In genomic region chr12:69284131-69284530, GRCh38 we compare ENCODE assay signal across 8 cellular contexts. TPM values are rescaled to one million over a fixed set of nuclear protein-coding genes. Genes with fewer than 3 reads are reported as not detected.
DNase-seq lines count a peak whose midpoint lies in the region; ATAC-seq and TF ChIP-seq lines count a peak whose summit lies in the region.

No MANE protein-coding gene starts in this region.

- H3K36me3 Mint-ChIP-seq in activated T-cell treated with anti-CD3 and anti-CD28 coated beads, Interleukin-2, amount 50 U/mL, for 72 hours (ENCODE audit: insufficient read depth in 2 of 2): no peaks in the 10 kb centered on the region
- no peaks in the 10 kb centered on the region for H3K36me3 Mint-ChIP-seq in natural killer cell treated with Interleukin-12 subunit alpha and Interleukin-12 subunit beta and Interleukin-15 and Interleukin-18, amount 100 ng/mL, for 72 hours

- ATAC-seq in activated T-cell treated with anti-CD3 and anti-CD28 coated beads, Interleukin-2, amount 50 U/mL, for 72 hours (replicated peaks in 1 of 2): peak; percentile 53 to 60
- ATAC-seq in foreskin keratinocyte (peak; percentile 65), upper lobe of right lung (peak; percentile 91), GM18505 (IDR thresholded peaks at IDR 0.05; ENCODE audit: unreplicated experiment) (no peak)
- ATAC-seq in natural killer cell treated with Interleukin-12 subunit alpha and Interleukin-12 subunit beta and Interleukin-15 and Interleukin-18, amount 100 ng/mL, for 72 hours: peak; percentile 62 to 77

- peak overlapping the region; percentile 52 to 81 for H3K4me3 Mint-ChIP-seq in activated T-cell treated with anti-CD3 and anti-CD28 coated beads, Interleukin-2, amount 50 U/mL, for 72 hours
- H3K4me3 Mint-ChIP-seq in natural killer cell treated with Interleukin-12 subunit alpha and Interleukin-12 subunit beta and Interleukin-15 and Interleukin-18, amount 100 ng/mL, for 72 hours: peak overlapping the region; percentile 76

- H3K27me3 Mint-ChIP-seq in activated T-cell treated with anti-CD3 and anti-CD28 coated beads, Interleukin-2, amount 50 U/mL, for 72 hours (ENCODE audit: low read depth): peaks cover 27% of the 10 kb centered on the region
- H3K27me3 Mint-ChIP-seq in natural killer cell treated with Interleukin-12 subunit alpha and Interleukin-12 subunit beta and Interleukin-15 and Interleukin-18, amount 100 ng/mL, for 72 hours: peaks cover 16 to 19% of the 10 kb centered on the region in 2 donors

- no peak overlapping the region for H3K27ac ChIP-seq in foreskin keratinocyte
- H3K27ac ChIP-seq in upper lobe of right lung: no peak overlapping the region

- no peaks in the 10 kb centered on the region for H3K9me3 Mint-ChIP-seq in activated T-cell treated with anti-CD3 and anti-CD28 coated beads, Interleukin-2, amount 50 U/mL, for 72 hours
- H3K9me3 Mint-ChIP-seq in natural killer cell treated with Interleukin-12 subunit alpha and Interleukin-12 subunit beta and Interleukin-15 and Interleukin-18, amount 100 ng/mL, for 72 hours: no peaks in the 10 kb centered on the region

- peak overlapping the region; percentile 13 for H3K27ac Mint-ChIP-seq in activated T-cell treated with anti-CD3 and anti-CD28 coated beads, Interleukin-2, amount 50 U/mL, for 72 hours
- no peak overlapping the region for H3K27ac Mint-ChIP-seq in natural killer cell treated with Interleukin-12 subunit alpha and Interleukin-12 subunit beta and Interleukin-15 and Interleukin-18, amount 100 ng/mL, for 72 hours

- H3K4me1 ChIP-seq in foreskin keratinocyte (peaks cover 5% of the 10 kb centered on the region), upper lobe of right lung (peaks cover 9% of the 10 kb centered on the region)

- no peaks in the 10 kb centered on the region for H3K36me3 ChIP-seq in H7 (replicated peaks; ENCODE audit: control insufficient read depth, insufficient read depth, low read length)
- no peaks in the 10 kb centered on the region for H3K36me3 ChIP-seq in upper lobe of right lung

- DNase-seq in COLO829 (ENCODE audit: low spot score) (peak; percentile 24), H7 (peak; percentile 47), NCI-H2196 treated with DMSO at 0.1 percent for 48 hours (lab: John Stamatoyannopoulos, UW; ENCODE audit: unreplicated experiment) (peak; percentile 31), foreskin keratinocyte (no peak), upper lobe of right lung (peak; percentile 87)
- DNase-seq in activated T-cell treated with anti-CD3 and anti-CD28 coated beads, Interleukin-2, amount 50 U/mL, for 72 hours: peak; percentile 44 to 47
- peak; percentile 66 for DNase-seq in natural killer cell treated with Interleukin-12 subunit alpha and Interleukin-12 subunit beta and Interleukin-15 and Interleukin-18, amount 100 ng/mL, for 72 hours (ENCODE audit: low spot score)

- H3K9me3 ChIP-seq in upper lobe of right lung: no peaks in the 10 kb centered on the region

- no peaks in the 10 kb centered on the region for H3K27me3 ChIP-seq in H7 (ENCODE audit: control insufficient read depth, insufficient read depth, low read length)
- H3K27me3 ChIP-seq in foreskin keratinocyte: peaks cover 32% of the 10 kb centered on the region
- no peaks in the 10 kb centered on the region for H3K27me3 ChIP-seq in upper lobe of right lung

- H3K4me3 ChIP-seq in H7 (ENCODE audit: insufficient read depth, low read depth, low read length): no peak overlapping the region
- H3K4me3 ChIP-seq in upper lobe of right lung: peak overlapping the region; percentile 34

- TF ChIP-seq CTCF in foreskin keratinocyte (conservative IDR thresholded peaks at IDR 0.05): peak; percentile 23
- TF ChIP-seq CTCF in upper lobe of right lung (IDR thresholded peaks at IDR 0.05): peak; percentile 22

- no peak for TF ChIP-seq POLR2A in GM18505 (IDR thresholded peaks at IDR 0.05; ENCODE audit: borderline replicate concordance, extremely low read depth, insufficient read depth, insufficient read length)

- intact Hi-C loops in upper lobe of right lung (cut with DNase I): no loop called here

- H3K4me1 Mint-ChIP-seq in activated T-cell treated with anti-CD3 and anti-CD28 coated beads, Interleukin-2, amount 50 U/mL, for 72 hours (ENCODE audit: low read depth): peaks cover 23% of the 10 kb centered on the region
- H3K4me1 Mint-ChIP-seq in natural killer cell treated with Interleukin-12 subunit alpha and Interleukin-12 subunit beta and Interleukin-15 and Interleukin-18, amount 100 ng/mL, for 72 hours (ENCODE audit: low read depth in 2 of 2): peaks cover 13 to 21% of the 10 kb centered on the region in 2 donors

RNA-seq across cellular contexts. Expression of gene CPSF6, which starts 44.8 kb away (rescaled TPM):
- total RNA-seq in H7 (2014; rRNA removed; shearing (Covaris generic)): 38.0 and 51.5 TPM in 2 replicates
- 10 to 100 TPM; 86.1 to 97.2 TPM for total RNA-seq in activated T-cell treated with anti-CD3 and anti-CD28 coated beads, Interleukin-2, amount 50 U/mL, for 72 hours
- total RNA-seq in foreskin keratinocyte (57.4 and 63.7 TPM in 2 replicates), upper lobe of right lung (53.4 TPM)
- 37.0 and 44.5 TPM in 2 replicates for polyA plus RNA-seq in foreskin keratinocyte
- 100 to 1,000 TPM in 1 of 2 donors, 10 to 100 TPM in 1; 84.3 to 101 TPM for total RNA-seq in natural killer cell treated with Interleukin-12 subunit alpha and Interleukin-12 subunit beta and Interleukin-15 and Interleukin-18, amount 100 ng/mL, for 72 hours

Comparison
In these comparisons a context has a peak if more than half of its experiments do, and no peak if none do; other contexts are left out.
1. DNase-seq: peak in COLO829 (single experiment), H7 (single experiment), NCI-H2196 treated with DMSO at 0.1 percent for 48 hours (single experiment), activated T-cell treated with anti-CD3 and anti-CD28 coated beads, Interleukin-2, amount 50 U/mL, for 72 hours (2 of 2), natural killer cell treated with Interleukin-12 subunit alpha and Interleukin-12 subunit beta and Interleukin-15 and Interleukin-18, amount 100 ng/mL, for 72 hours (single experiment) and upper lobe of right lung (single experiment); none in foreskin keratinocyte (0 of 2).